In genomic region chr2:97995734-97996624, GRCh38 we compare ENCODE assay signal across 1 cellular context.
TF ChIP-seq lines count a peak whose summit lies in the region.

TSS of gene TMEM131 (minus strand) at chr2:97995948. CDS start at chr2:97995662, 286 bp downstream.

TF ChIP-seq in K562, 482 proteins besides CTCF, POLR2A, EP300 and RAD21 (continued from another document):
- TF ChIP-seq CREB3L1 (IDR thresholded peaks at IDR 0.05; ENCODE audit: borderline replicate concordance, low read depth) (peak; percentile 39; the same call in 1 of the 2 replicates), PRDM10 (IDR thresholded peaks at IDR 0.05; ENCODE audit: partially characterized antibody) (peak; percentile 87), RFX7 (CRISPR knock-in tag; IDR thresholded peaks at IDR 0.05) (no peak), NRF1 (conservative IDR thresholded peaks at IDR 0.05 in 1 of 2, IDR thresholded peaks at IDR 0.05 in 1 of 2) (peak; percentile 94 to 95), JUND (IDR thresholded peaks at IDR 0.05; ENCODE audit: borderline replicate concordance, low read depth, low read length) (peak; percentile 10; the same call in 1 of the 2 replicates), JUND (tag; IDR thresholded peaks at IDR 0.05; ENCODE audit: borderline replicate concordance, low read depth, low read length) (no peak), NR2C1 (IDR thresholded peaks at IDR 0.05) (peak; percentile 89), NR2C1 (tag; IDR thresholded peaks at IDR 0.05) (peak; percentile 89), ZNF75A (CRISPR knock-in tag; IDR thresholded peaks at IDR 0.05) (no peak), ZNF282 (CRISPR knock-in tag; IDR thresholded peaks at IDR 0.05) (peak; percentile 76; the same call in 1 of the 2 replicates), ZKSCAN1 (IDR thresholded peaks at IDR 0.05; ENCODE audit: low read depth, low read length) (0 out of 2 replicates have a peak, but pooled peaks have one; percentile 26), USF1 (CRISPR knock-in tag; IDR thresholded peaks at IDR 0.05) (peak; percentile 99), PRMT5 (CRISPR knock-in tag; IDR thresholded peaks at IDR 0.05) (no peak), MXI1 (IDR thresholded peaks at IDR 0.05; ENCODE audit: low read depth, low read length) (0 out of 2 replicates have a peak, but pooled peaks have one; percentile 40), JUN (IDR thresholded peaks at IDR 0.05; ENCODE audit: borderline replicate concordance, low read depth, low read length) (peak; percentile 55; the same call in 1 of the 2 replicates), JUN (CRISPR knock-in tag; IDR thresholded peaks at IDR 0.05; ENCODE audit: borderline replicate concordance) (no peak), NR4A1 (CRISPR knock-in tag; IDR thresholded peaks at IDR 0.05) (0 out of 2 replicates have a peak, but pooled peaks have one; percentile 34), NR4A1 (tag; IDR thresholded peaks at IDR 0.05) (no peak), IFI16 (CRISPR knock-in tag; IDR thresholded peaks at IDR 0.05) (no peak), MBD2 (IDR thresholded peaks at IDR 0.05; ENCODE audit: borderline replicate concordance, low read depth) (peak; percentile 78; the same call in 1 of the 2 replicates), STAT5A (IDR thresholded peaks at IDR 0.05; ENCODE audit: borderline replicate concordance, low read length) (no peak), KDM1A (IDR thresholded peaks at IDR 0.05) (no peak), NR2C2 (CRISPR knock-in tag; IDR thresholded peaks at IDR 0.05) (peak; percentile 88), NR2C2 (tag; IDR thresholded peaks at IDR 0.05) (peak; percentile 95), SIN3B (IDR thresholded peaks at IDR 0.05; ENCODE audit: low read depth) (peak; percentile 89), SUPT5H (IDR thresholded peaks at IDR 0.05) (peak; percentile 55)
